ENCODE assay signal across 8 cellular contexts in the genomic region with DNA sequence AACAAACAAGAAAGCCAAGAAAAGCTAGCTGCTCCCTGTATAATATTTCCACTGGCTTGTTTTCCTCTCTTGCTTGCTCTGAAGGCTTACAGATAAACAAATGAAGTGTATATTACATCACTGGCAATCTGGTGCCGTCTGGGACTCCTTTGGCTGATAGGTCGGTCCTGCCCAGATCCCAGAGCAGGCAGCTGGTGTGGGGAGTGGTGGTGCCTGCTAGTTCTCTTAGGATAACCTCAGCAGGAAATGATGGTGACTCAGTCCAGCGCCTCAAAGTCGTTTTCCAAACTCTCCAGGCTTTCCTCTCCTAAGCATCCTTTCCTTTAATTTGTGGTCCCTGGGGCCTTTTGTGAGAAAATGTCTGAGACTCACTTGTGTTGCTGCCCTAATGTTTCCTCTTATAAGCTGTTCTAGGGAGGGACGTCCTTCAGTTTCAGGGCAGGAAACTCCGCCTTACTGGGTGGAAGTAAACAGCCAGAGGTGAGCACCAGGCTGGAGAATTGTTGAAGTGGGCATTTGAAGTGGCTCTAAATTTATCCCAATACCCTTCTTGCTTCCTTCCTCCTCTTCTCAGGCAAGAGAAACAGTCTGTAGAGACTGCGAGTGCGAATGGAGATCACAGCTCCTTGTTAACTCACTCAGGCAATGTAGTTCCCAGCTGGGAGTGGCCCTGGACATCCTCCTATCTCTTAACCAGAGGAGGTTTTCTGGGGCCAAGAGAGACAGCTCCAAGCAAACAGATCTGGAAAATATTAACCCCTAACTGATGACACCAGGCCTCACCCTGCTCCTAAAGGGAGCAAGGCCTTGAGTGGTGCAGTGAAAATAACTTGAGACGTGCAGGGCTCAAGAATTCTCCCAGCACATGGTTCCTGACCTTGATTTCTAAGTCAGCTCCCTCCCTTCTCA. TPM values are rescaled to one million over a fixed set of nuclear protein-coding genes. Genes with fewer than 3 reads are reported as not detected.
DNase-seq lines count a peak whose midpoint lies in the region; ATAC-seq and TF ChIP-seq lines count a peak whose summit lies in the region.

No MANE protein-coding gene starts in this region.

- peak; percentile 89 for ATAC-seq in sciatic nerve
- ATAC-seq in GM18868 (IDR thresholded peaks at IDR 0.05; ENCODE audit: unreplicated experiment): no peak
- ATAC-seq in HG03439 (IDR thresholded peaks at IDR 0.05; ENCODE audit: unreplicated experiment): no peak

- intact Hi-C loops in sciatic nerve (cut with DNase I): no loop called here
- intact Hi-C loops in posterior vena cava (cut with DNase I): no loop called here

- H3K4me3 ChIP-seq in epithelial cell of esophagus (ENCODE audit: low read length): no peak overlapping the region

- no peak for TF ChIP-seq CTCF in epithelial cell of esophagus (IDR thresholded peaks at IDR 0.05; ENCODE audit: insufficient read depth, low read depth, low read length, missing control alignments)

- DNase-seq in NCI-H1417 (lab: John Stamatoyannopoulos, UW) (peak; percentile 52 to 83 (median 53)), NCI-H1417 treated with DMSO at 0.1 percent for 48 hours (lab: John Stamatoyannopoulos, UW) (no peak), NCI-H226 (peak; percentile 86), epithelial cell of esophagus (ENCODE audit: low read depth) (peak; percentile 3), sciatic nerve (ENCODE audit: low spot score) (no peak), posterior vena cava (ENCODE audit: low spot score) (no peak)

RNA-seq across cellular contexts. Expression of a gene that starts 34.9 kb away (rescaled TPM):
- total RNA-seq in sciatic nerve (2.5 TPM), posterior vena cava (1 to 10 TPM in 1 of 2 donors, under 1 TPM in 1; 0.48 to 3.1 TPM)

RNA-seq across cellular contexts. Expression of a gene that starts 54.3 kb away (rescaled TPM):
- total RNA-seq in sciatic nerve: 3.8 TPM
- total RNA-seq in posterior vena cava: 1 to 10 TPM; 1.4 to 3.3 TPM

RNA-seq across cellular contexts. Expression of a gene that starts 59.2 kb away (rescaled TPM):
- total RNA-seq in sciatic nerve: 3.6 TPM
- total RNA-seq in posterior vena cava: 1 to 10 TPM; 1.1 to 1.6 TPM

Comparison
In these comparisons a context has a peak if more than half of its experiments do, and no peak if none do; other contexts are left out.
1. DNase-seq: peak in NCI-H1417 (3 of 3), NCI-H226 (single experiment) and epithelial cell of esophagus (single experiment); none in NCI-H1417 treated with DMSO at 0.1 percent for 48 hours (single experiment), sciatic nerve (single experiment) and posterior vena cava (single experiment).